Comparison of ENCODE assay signal across 22 cellular contexts in genomic region chr3:120838441-120839091, GRCh38.
DNase-seq lines count a peak whose midpoint lies in the region; ATAC-seq and TF ChIP-seq lines count a peak whose summit lies in the region.
"Had no signal": no experiment of that assay in that cellular context is flagged by ENCODE, and none has a peak within 500 bp of the region (broad histone marks: within the 10 kb centered on the region; RNA-seq: fewer than 3 reads in every experiment).

No MANE protein-coding gene starts in this region.

- ATAC-seq in GM18867 (IDR thresholded peaks at IDR 0.05; ENCODE audit: unreplicated experiment): peak; percentile 51
- ATAC-seq: A549, SK-N-SH treated with all-trans-retinoic acid at 6 μM for 48 hours had no signal

- intact Hi-C loops in PC-9 (cut with micrococcal nuclease; ENCODE audit: unreplicated experiment): no loop called here

- no peak overlapping the region for H3K4me3 ChIP-seq in KMS-11 (IDR thresholded peaks at IDR 0.05; ENCODE audit: insufficient read depth, low read depth, low read length)
- no peak overlapping the region for H3K4me3 ChIP-seq in OCI-LY3 (ENCODE audit: low read length)
- no peak overlapping the region for H3K4me3 ChIP-seq in PC-9
- H3K4me3 ChIP-seq: A549, BLaER1, GM12878 had no signal

- H3K4me1 ChIP-seq in KMS-11 (ENCODE audit: low read depth, poor library complexity, severe bottlenecking) (peaks cover 14% of the 10 kb centered on the region), OCI-LY3 (ENCODE audit: low read length) (peaks cover 20% of the 10 kb centered on the region), PC-9 (replicated peaks; ENCODE audit: insufficient read depth) (0 out of 2 replicates have a peak, but pooled peaks cover 7% of the 10 kb centered on the region)
- H3K4me1 ChIP-seq: A549, BLaER1 had no signal

- H3K9me2 ChIP-seq in PC-9 (ENCODE audit: insufficient read depth): no peaks in the 10 kb centered on the region

- BruUV-seq in PC-9 (replicated peaks; lab: Mats Ljungman, UMichigan): no TSS peak

- H3K36me3 ChIP-seq in KMS-11 (ENCODE audit: insufficient read depth): no peaks in the 10 kb centered on the region
- H3K36me3 ChIP-seq in OCI-LY3 (replicated peaks; ENCODE audit: low read depth, low read length): no peaks in the 10 kb centered on the region
- no peaks in the 10 kb centered on the region for H3K36me3 ChIP-seq in PC-9 (ENCODE audit: low read depth)
- H3K36me3 ChIP-seq: BLaER1 had no signal

- no peaks in the 10 kb centered on the region for H3F3A ChIP-seq in PC-9 (ENCODE audit: insufficient read depth, low read depth)

- H3K27ac Mint-ChIP-seq in neural crest cell (ENCODE audit: unreplicated experiment): peak overlapping the region; percentile 15
- H3K27ac Mint-ChIP-seq: CD4-positive, alpha-beta memory T cell had no signal

- TF ChIP-seq CTCF in KMS-11 (conservative IDR thresholded peaks at IDR 0.05; ENCODE audit: low read depth, low read length): no peak
- TF ChIP-seq CTCF in OCI-LY3 (IDR thresholded peaks at IDR 0.05; ENCODE audit: low read depth, low read length): no peak
- no peak for TF ChIP-seq CTCF in neural crest cell (conservative IDR thresholded peaks at IDR 0.05)
- TF ChIP-seq CTCF in PC-9 (conservative IDR thresholded peaks at IDR 0.05): no peak

- H2AFZ ChIP-seq in KMS-11 (ENCODE audit: low read depth) (no peak overlapping the region; the same call in 1 of the 2 replicates), OCI-LY3 (ENCODE audit: low read depth, low read length) (no peak overlapping the region), PC-9 (no peak overlapping the region)

- H4K20me1 ChIP-seq in KMS-11 (ENCODE audit: insufficient read depth) (no peaks in the 10 kb centered on the region), OCI-LY3 (ENCODE audit: insufficient read depth, low read length) (no peaks in the 10 kb centered on the region), PC-9 (ENCODE audit: insufficient read depth) (no peaks in the 10 kb centered on the region)
- H4K20me1 ChIP-seq: BLaER1 had no signal

- no peak overlapping the region for H3K4me3 Mint-ChIP-seq in neural crest cell
- H3K4me3 Mint-ChIP-seq: CD4-positive, alpha-beta memory T cell had no signal

- H3K9me3 Mint-ChIP-seq in neural crest cell: no peaks in the 10 kb centered on the region

- H3K36me3 Mint-ChIP-seq in neural crest cell (ENCODE audit: low read depth): no peaks in the 10 kb centered on the region
- H3K36me3 Mint-ChIP-seq: CD4-positive, alpha-beta memory T cell had no signal

- H3K79me2 ChIP-seq in KMS-11 (ENCODE audit: insufficient read depth, low read depth) (no peaks in the 10 kb centered on the region), OCI-LY3 (ENCODE audit: low read length) (no peaks in the 10 kb centered on the region), PC-9 (ENCODE audit: low read depth) (no peaks in the 10 kb centered on the region)

- DNase-seq in neural crest cell (ENCODE audit: low read depth, low spot score) (no peak), NCI-H2171 (lab: John Stamatoyannopoulos, UW) (no peak), T-helper 2 cell (no peak), PC-9 (no peak)
- DNase-seq: CD4-positive, alpha-beta memory T cell; EL; IMR-90; NCI-H1105 treated with DMSO at 0.1 percent for 48 hours; NCI-H1694; NCI-H345; NCI-H526 treated with DMSO at 0.1 percent for 48 hours; NK-92 treated with Interleukin-12 subunit alpha and Interleukin-12 subunit beta, amount 100 ng/mL, for 24 hours; SIG-M5; T-helper 1 cell; T1000 had no signal

- H3K27ac ChIP-seq in KMS-11 (peak overlapping the region; percentile 20; the same call in 1 of the 2 replicates), OCI-LY3 (ENCODE audit: low read length) (no peak overlapping the region), PC-9 (no peak overlapping the region)
- H3K27ac ChIP-seq: A549, BLaER1 had no signal

- H3K4me2 ChIP-seq in KMS-11: peak overlapping the region; percentile 14; the same call in 1 of the 2 replicates
- H3K4me2 ChIP-seq in OCI-LY3 (ENCODE audit: low read length): peak overlapping the region; percentile 35
- no peak overlapping the region for H3K4me2 ChIP-seq in PC-9
- H3K4me2 ChIP-seq: A549, BLaER1 had no signal

- H3K27me3 Mint-ChIP-seq in neural crest cell (ENCODE audit: low read depth): no peaks in the 10 kb centered on the region

- H3K9me3 ChIP-seq in OCI-LY3 (ENCODE audit: insufficient read depth, low read length): no peaks in the 10 kb centered on the region
- H3K9me3 ChIP-seq in PC-9 (ENCODE audit: insufficient read depth, low read depth): no peaks in the 10 kb centered on the region
- H3K9me3 ChIP-seq: A549, BLaER1 had no signal

- CTCF ChIA-PET in PC-9 (lab: Charles Lee): no interaction called here

- no peaks in the 10 kb centered on the region for H3K27me3 ChIP-seq in KMS-11 (ENCODE audit: insufficient read depth, low read depth)
- H3K27me3 ChIP-seq in OCI-LY3 (ENCODE audit: low read depth, low read length): no peaks in the 10 kb centered on the region
- no peaks in the 10 kb centered on the region for H3K27me3 ChIP-seq in PC-9 (ENCODE audit: insufficient read depth, low read depth)
- H3K27me3 ChIP-seq: BLaER1 had no signal

- POLR2A ChIA-PET in PC-9 (lab: Charles Lee; ENCODE audit: unreplicated experiment): no interaction called here

- no peak overlapping the region for H3K9ac ChIP-seq in KMS-11
- no peak overlapping the region for H3K9ac ChIP-seq in OCI-LY3 (ENCODE audit: low read length)
- H3K9ac ChIP-seq: BLaER1 had no signal

- H3K4me1 Mint-ChIP-seq in neural crest cell: peaks cover 10% of the 10 kb centered on the region
- H3K4me1 Mint-ChIP-seq: CD4-positive, alpha-beta memory T cell had no signal
